10 cellular contexts compared by ENCODE assay signal in the genomic region with DNA sequence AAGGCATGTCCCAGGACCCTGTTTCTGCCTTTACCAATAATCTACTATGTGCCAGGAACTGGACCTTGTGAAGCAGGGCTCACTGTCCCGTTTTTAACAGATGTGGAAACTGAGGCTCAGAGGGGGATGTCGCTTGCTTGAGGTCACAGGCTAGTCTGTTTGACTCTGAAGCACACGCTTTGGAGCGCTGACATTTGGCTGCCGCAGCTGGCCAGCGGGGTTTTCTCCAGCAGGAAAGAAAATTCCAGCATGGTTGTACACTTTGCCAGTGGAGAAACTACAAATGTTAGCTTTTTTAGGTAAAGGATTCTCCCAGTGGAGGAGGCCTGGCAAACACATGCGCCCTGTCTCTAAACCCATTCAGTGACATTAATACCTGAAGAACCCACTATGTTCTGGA. TPM values are rescaled to one million over a fixed set of nuclear protein-coding genes. Genes with fewer than 3 reads are reported as not detected.
DNase-seq lines count a peak whose midpoint lies in the region; ATAC-seq and TF ChIP-seq lines count a peak whose summit lies in the region.
"Had no signal": no experiment of that assay in that cellular context is flagged by ENCODE, and none has a peak within 500 bp of the region (broad histone marks: within the 10 kb centered on the region; RNA-seq: fewer than 3 reads in every experiment).

No MANE protein-coding gene starts in this region.

- DNase-seq in psoas muscle (peak in 1 of 2 donors; percentile 57), NCI-H1417 (lab: John Stamatoyannopoulos, UW) (no peak), NCI-H1092 (lab: John Stamatoyannopoulos, UW) (no peak), NCI-H510A (lab: John Stamatoyannopoulos, UW) (no peak), NCI-H1436 (lab: John Stamatoyannopoulos, UW) (no peak)
- DNase-seq: activated CD4-positive, CD25-positive, alpha-beta regulatory T cell had no signal

- ATAC-seq in psoas muscle: peak in 1 of 4 donors; percentile 19

- 44 to 69% (median 49%) methylated on average over 7 of the region's 7 CpGs for WGBS in psoas muscle, 3 donors
- 30% methylated on average over 7 of the region's 7 CpGs for WGBS in urinary bladder

- H3K4me1 ChIP-seq in iPS-18a (ENCODE audit: control insufficient read depth, low read depth, low read length): peaks cover 41% of the 10 kb centered on the region
- H3K4me1 ChIP-seq in psoas muscle: peaks cover 4% of the 10 kb centered on the region
- H3K4me1 ChIP-seq in urinary bladder (ENCODE audit: insufficient read depth): no peaks in the 10 kb centered on the region

- H3K27me3 ChIP-seq in iPS-18a (ENCODE audit: control insufficient read depth, insufficient read depth, low read length) (no peaks in the 10 kb centered on the region), psoas muscle (ENCODE audit: insufficient read depth in 3 of 3, low read length in 2 of 3) (no peaks in the 10 kb centered on the region)

- H3K27ac ChIP-seq in cingulate gyrus (ENCODE audit: low read depth, low read length) (peak overlapping the region; percentile 88), iPS-18a (ENCODE audit: low read length) (peak overlapping the region; percentile 36), psoas muscle (peak overlapping the region; percentile 62), urinary bladder (ENCODE audit: low read depth) (peak overlapping the region; percentile 84)
- H3K27ac ChIP-seq: epithelial cell of prostate had no signal

- H3K36me3 ChIP-seq in iPS-18a (ENCODE audit: control insufficient read depth, low read depth, low read length) (peaks cover 14% of the 10 kb centered on the region), psoas muscle (ENCODE audit: insufficient read depth in 1 of 2, low read depth in 1 of 2) (no peaks in the 10 kb centered on the region), urinary bladder (ENCODE audit: insufficient read depth) (no peaks in the 10 kb centered on the region)

- H3K9me3 ChIP-seq in iPS-18a (ENCODE audit: control insufficient read depth, low read depth, low read length) (no peaks in the 10 kb centered on the region), psoas muscle (no peaks in the 10 kb centered on the region)

- TF ChIP-seq CTCF in psoas muscle (IDR thresholded peaks at IDR 0.05): no peak

- H3K4me3 ChIP-seq in iPS-18a (ENCODE audit: low read length) (no peak overlapping the region), psoas muscle (no peak overlapping the region), urinary bladder (ENCODE audit: low read depth, low read length) (no peak overlapping the region)

- intact Hi-C loops in psoas muscle (cut with DNase I): no loop called here

- no peak overlapping the region for H3K9ac ChIP-seq in iPS-18a (ENCODE audit: low read length)

RNA-seq across cellular contexts. Expression of gene SH3PXD2B, which starts 50.5 kb away (rescaled TPM):
- total RNA-seq in psoas muscle (1 to 10 TPM; 2.5 to 5.3 (median 3.0) TPM), urinary bladder (24.3 TPM)
- polyA plus RNA-seq in psoas muscle (1 to 10 TPM in 1 of 3 donors, under 1 TPM in 2; 0.58 to 2.5 (median 0.77) TPM), urinary bladder (39.4 TPM)

Comparison
In these comparisons a context has a peak if more than half of its experiments do, and no peak if none do; other contexts are left out.
1. H3K27ac ChIP-seq: peak in every context shown above with its lines; median percentile 88 in cingulate gyrus; 84 in urinary bladder; 62 in psoas muscle; 36 in iPS-18a.